ENCODE assay signal across 8 cellular contexts in genomic region chr19:5680437-5681368, GRCh38. TPM values are rescaled to one million over a fixed set of nuclear protein-coding genes. Genes with fewer than 3 reads are reported as not detected.
DNase-seq lines count a peak whose midpoint lies in the region; ATAC-seq lines count a peak whose summit lies in the region.

Gene HSD11B1L (plus strand): TSS chr19:5681027. CDS start chr19:5684833, 3,806 bp downstream.
Gene MICOS13 (minus strand): TSS chr19:5680516. CDS start chr19:5680486, 30 bp downstream.

- peak; percentile 97 for DNase-seq in DMS 273 treated with DMSO at 0.1 percent for 48 hours (lab: John Stamatoyannopoulos, UW)
- peak; percentile 87 for DNase-seq in OCI-M2 (lab: John Stamatoyannopoulos, UW; ENCODE audit: unreplicated experiment)
- DNase-seq in activated T-cell treated with anti-CD3 and anti-CD28 coated beads, Interleukin-2, amount 50 U/mL, for 24 hours: peak; percentile 98
- peak; percentile 95 to 96 for DNase-seq in stimulated activated CD8-positive, alpha-beta memory T cell treated with anti-CD3 and anti-CD28 coated beads, Interleukin-7, amount 100 ng/mL, for 1 hour (ENCODE audit: low read depth in 2 of 2)

- H3K9ac ChIP-seq in mucosa of stomach (ENCODE audit: low read length): peak within 1 kb of the TSS; percentile 88

- peak within 1 kb of the TSS; percentile 89 to 96 (median 94) for H3K4me3 Mint-ChIP-seq in IgD-negative memory B cell
- H3K4me3 Mint-ChIP-seq in activated T-cell treated with anti-CD3 and anti-CD28 coated beads, Interleukin-2, amount 50 U/mL, for 24 hours: peak within 1 kb of the TSS; percentile 98

- H3K27ac Mint-ChIP-seq in IgD-negative memory B cell: peak within 1 kb of the TSS; percentile 97 to 100 (median 99)
- peak within 1 kb of the TSS; percentile 98 for H3K27ac Mint-ChIP-seq in activated T-cell treated with anti-CD3 and anti-CD28 coated beads, Interleukin-2, amount 50 U/mL, for 24 hours

- H3K4me1 ChIP-seq in esophagus (ENCODE audit: control insufficient read depth in 2 of 2, insufficient read depth in 2 of 2, low read length in 1 of 2): peaks cover 4 to 11% of the 10 kb centered on the region in 2 donors
- peaks cover 15% of the 10 kb centered on the region for H3K4me1 ChIP-seq in mucosa of stomach (ENCODE audit: control insufficient read depth, insufficient read depth, low read length)

- ATAC-seq in GM21529 (IDR thresholded peaks at IDR 0.05; ENCODE audit: unreplicated experiment): peak; percentile 88

- peaks cover 5 to 11% (median 11%) of the 10 kb centered on the region in 3 donors for H3K4me1 Mint-ChIP-seq in IgD-negative memory B cell
- H3K4me1 Mint-ChIP-seq in activated T-cell treated with anti-CD3 and anti-CD28 coated beads, Interleukin-2, amount 50 U/mL, for 24 hours (ENCODE audit: low read depth): peaks cover 22% of the 10 kb centered on the region

- peak within 1 kb of the TSS; percentile 67 to 82 for H3K4me3 ChIP-seq in esophagus (ENCODE audit: low read depth in 1 of 2, low read length in 2 of 2)
- peak within 1 kb of the TSS; percentile 92 for H3K4me3 ChIP-seq in mucosa of stomach (ENCODE audit: low read length)

- H3K27ac ChIP-seq in esophagus (ENCODE audit: low read depth in 2 of 2, low read length in 1 of 2): peak within 1 kb of the TSS; percentile 89 to 92

- H3K9me3 ChIP-seq in esophagus (ENCODE audit: control insufficient read depth in 2 of 2, insufficient read depth in 1 of 2, low read depth in 1 of 2, low read length in 1 of 2): no peaks in the 10 kb centered on the region
- no peaks in the 10 kb centered on the region for H3K9me3 ChIP-seq in mucosa of stomach (ENCODE audit: control insufficient read depth, low read length)

- no peaks in the 10 kb centered on the region for H3K36me3 Mint-ChIP-seq in IgD-negative memory B cell
- H3K36me3 Mint-ChIP-seq in activated T-cell treated with anti-CD3 and anti-CD28 coated beads, Interleukin-2, amount 50 U/mL, for 24 hours (ENCODE audit: low read depth): peaks cover 37% of the 10 kb centered on the region

- H3K36me3 ChIP-seq in esophagus (ENCODE audit: control insufficient read depth in 2 of 2, insufficient read depth in 2 of 2, low read length in 1 of 2) (peaks cover 0 to 5% of the 10 kb centered on the region in 2 donors), mucosa of stomach (ENCODE audit: control insufficient read depth, insufficient read depth, low read length) (no peaks in the 10 kb centered on the region)

- no peaks in the 10 kb centered on the region for H3K27me3 ChIP-seq in esophagus (ENCODE audit: control insufficient read depth in 1 of 2, insufficient read depth in 2 of 2, low read length in 2 of 2)
- H3K27me3 ChIP-seq in mucosa of stomach (ENCODE audit: control insufficient read depth, insufficient read depth, low read length): no peaks in the 10 kb centered on the region

- 1% methylated on average over 74 to 94 of the region's 94 CpGs for WGBS in esophagus, 2 donors

- no peaks in the 10 kb centered on the region for H3K9me3 Mint-ChIP-seq in IgD-negative memory B cell
- H3K9me3 Mint-ChIP-seq in activated T-cell treated with anti-CD3 and anti-CD28 coated beads, Interleukin-2, amount 50 U/mL, for 24 hours: no peaks in the 10 kb centered on the region

- H3K27me3 Mint-ChIP-seq in IgD-negative memory B cell: peaks cover 3% of the 10 kb centered on the region
- H3K27me3 Mint-ChIP-seq in activated T-cell treated with anti-CD3 and anti-CD28 coated beads, Interleukin-2, amount 50 U/mL, for 24 hours: no peaks in the 10 kb centered on the region

RNA-seq across cellular contexts. Expression of gene HSD11B1L, which starts in this region (rescaled TPM):
- 2.1 TPM for polyA plus RNA-seq in IgD-negative memory B cell
- polyA plus RNA-seq in esophagus: 1 to 10 TPM; 3.8 to 4.1 TPM

RNA-seq across cellular contexts. Expression of gene MICOS13, which starts in this region (rescaled TPM):
- polyA plus RNA-seq in IgD-negative memory B cell (107 TPM), esophagus (100 to 1,000 TPM in 1 of 2 donors, 10 to 100 TPM in 1; 86.8 to 104 TPM)

Comparison
In these comparisons a context has a peak if more than half of its experiments do, and no peak if none do; other contexts are left out.
1. Peak in every context shown above with its lines: DNase-seq, ATAC-seq, H3K4me3 ChIP-seq and H3K27ac ChIP-seq.